Comparison of ENCODE assay signal across 27 cellular contexts in the genomic region with DNA sequence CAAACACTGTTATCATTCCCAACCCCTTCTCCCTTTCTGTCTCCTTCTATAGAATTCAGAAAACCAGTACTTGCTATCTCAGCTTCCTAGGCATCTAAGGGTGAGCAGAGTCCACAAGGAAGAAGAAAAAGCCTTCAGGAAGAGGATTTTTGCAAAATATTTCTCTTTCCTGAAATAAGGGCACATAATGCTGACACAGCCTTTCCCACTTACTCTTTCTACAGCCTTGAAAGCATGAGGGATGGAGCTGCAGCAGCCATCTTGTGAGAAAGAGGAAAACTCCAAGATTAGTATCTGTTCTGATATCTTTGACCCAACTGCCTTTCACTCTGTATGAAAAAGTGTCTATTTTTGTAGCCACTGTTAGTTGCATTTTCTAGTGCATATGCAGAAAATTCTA.
"Had no signal": no experiment of that assay in that cellular context is flagged by ENCODE, and none has a peak within 500 bp of the region (broad histone marks: within the 10 kb centered on the region; RNA-seq: fewer than 3 reads in every experiment).

No MANE protein-coding gene starts in this region.

- FAIRE-seq: endometrium, islet of Langerhans, keratinocyte had no signal

- H3K9me3 ChIP-seq: colonic mucosa, esophagus squamous epithelium, gastrocnemius medialis, left lung, lower lobe of right lung had no signal

- H3K4me3 ChIP-seq: colonic mucosa, esophagus squamous epithelium, gastrocnemius medialis, heart right ventricle, left lung, lower lobe of right lung had no signal

- H3K27me3 Mint-ChIP-seq: dendritic cell treated with granulocyte-macrophage colony-stimulating factor and Interleukin-4, amounts not matched to agents 40 ng/mL and 50 ng/mL, for 4 days; effector memory CD8-positive, alpha-beta T cell had no signal

- H3K4me1 Mint-ChIP-seq: naive thymus-derived CD4-positive, alpha-beta T cell had no signal

- H3K27me3 ChIP-seq: colonic mucosa, esophagus squamous epithelium, gastrocnemius medialis, heart right ventricle, left lung had no signal

- H3K4me1 ChIP-seq: colonic mucosa, esophagus squamous epithelium, gastrocnemius medialis, heart right ventricle, left lung, lower lobe of right lung had no signal

- H3K27ac Mint-ChIP-seq: dendritic cell treated with granulocyte-macrophage colony-stimulating factor and Interleukin-4, amounts not matched to agents 40 ng/mL and 50 ng/mL, for 4 days; effector memory CD8-positive, alpha-beta T cell; endodermal cell; naive thymus-derived CD4-positive, alpha-beta T cell had no signal

- H3K36me3 ChIP-seq: colonic mucosa, esophagus squamous epithelium, gastrocnemius medialis, heart right ventricle, left lung, lower lobe of right lung had no signal

- H3K27ac ChIP-seq: colonic mucosa, epithelial cell of prostate, esophagus squamous epithelium, gastrocnemius medialis, heart right ventricle, left lung, lower lobe of right lung had no signal

- ATAC-seq: effector memory CD8-positive, alpha-beta T cell; esophagus mucosa; gastrocnemius medialis; heart right ventricle; left cardiac atrium; left lung; left ventricle myocardium superior; lower lobe of right lung; naive thymus-derived CD4-positive, alpha-beta T cell had no signal

- DNase-seq: colonic mucosa; cortex of kidney; effector CD8-positive, alpha-beta T cell; effector memory CD8-positive, alpha-beta T cell; endodermal cell; erythroblast; esophagus squamous epithelium; foreskin fibroblast; foreskin melanocyte; gastrocnemius medialis; glutamatergic neuron; head of caudate nucleus; heart right ventricle; hippocampal formation; left cardiac atrium; left lung; left ventricle myocardium superior; lower lobe of right lung; mesenchymal stem cell; midbrain; naive thymus-derived CD4-positive, alpha-beta T cell had no signal

- H3K36me3 Mint-ChIP-seq: naive thymus-derived CD4-positive, alpha-beta T cell had no signal

- H3K4me3 Mint-ChIP-seq: dendritic cell treated with granulocyte-macrophage colony-stimulating factor and Interleukin-4, amounts not matched to agents 40 ng/mL and 50 ng/mL, for 4 days; effector memory CD8-positive, alpha-beta T cell; endodermal cell; naive thymus-derived CD4-positive, alpha-beta T cell had no signal
